1 cellular context compared by ENCODE assay signal in the genomic region with DNA sequence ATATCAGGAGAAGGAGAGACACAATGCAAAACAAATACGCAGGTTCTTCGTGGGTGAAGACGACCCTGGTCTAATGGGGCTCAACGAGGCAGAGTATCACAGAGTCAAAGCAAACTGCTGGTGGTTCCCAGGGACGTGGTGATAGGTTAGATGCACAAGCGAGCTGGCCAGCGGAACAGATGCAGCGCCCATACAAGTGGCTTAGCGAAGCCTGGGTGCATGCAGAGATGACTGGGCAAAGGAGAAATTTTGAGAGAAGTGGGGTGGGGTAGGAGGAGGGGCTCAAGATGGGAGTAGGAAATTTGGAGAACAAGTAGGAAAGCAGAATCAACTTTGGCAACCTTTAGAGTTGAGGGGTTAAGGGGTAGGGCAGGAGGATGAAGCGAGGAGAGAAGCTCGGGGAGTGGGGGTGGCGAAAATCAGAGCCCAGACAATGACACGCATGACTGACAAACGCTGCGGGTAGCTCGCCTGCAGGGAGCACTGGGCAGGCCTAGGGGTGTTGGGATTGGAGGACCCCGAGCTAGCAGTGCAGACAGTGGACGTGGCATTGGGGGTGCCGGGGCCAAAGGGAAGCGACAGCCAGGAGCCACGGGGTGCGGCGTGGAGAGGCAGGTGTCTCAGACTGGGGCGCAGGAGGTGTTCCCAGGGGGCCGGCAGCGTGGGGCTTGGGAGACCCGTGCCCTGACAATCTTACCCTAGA.
A peak's percentile ranks its signal among the peaks of the same experiment; 100 is the strongest.
TF ChIP-seq lines count a peak whose summit lies in the region.

No MANE protein-coding gene starts in this region.

TF ChIP-seq in HepG2, 621 proteins besides CTCF, POLR2A, EP300 and RAD21 (continued from another document and continues in another):
- no peak for TF ChIP-seq ZNF598 (CRISPR knock-in tag; IDR thresholded peaks at IDR 0.05; ENCODE audit: borderline replicate concordance)
- no peak for TF ChIP-seq KDM6A (CRISPR knock-in tag; IDR thresholded peaks at IDR 0.05; ENCODE audit: low read depth)
- TF ChIP-seq TCF7 (IDR thresholded peaks at IDR 0.05; ENCODE audit: low read depth): no peak
- TF ChIP-seq, protein P1, sequence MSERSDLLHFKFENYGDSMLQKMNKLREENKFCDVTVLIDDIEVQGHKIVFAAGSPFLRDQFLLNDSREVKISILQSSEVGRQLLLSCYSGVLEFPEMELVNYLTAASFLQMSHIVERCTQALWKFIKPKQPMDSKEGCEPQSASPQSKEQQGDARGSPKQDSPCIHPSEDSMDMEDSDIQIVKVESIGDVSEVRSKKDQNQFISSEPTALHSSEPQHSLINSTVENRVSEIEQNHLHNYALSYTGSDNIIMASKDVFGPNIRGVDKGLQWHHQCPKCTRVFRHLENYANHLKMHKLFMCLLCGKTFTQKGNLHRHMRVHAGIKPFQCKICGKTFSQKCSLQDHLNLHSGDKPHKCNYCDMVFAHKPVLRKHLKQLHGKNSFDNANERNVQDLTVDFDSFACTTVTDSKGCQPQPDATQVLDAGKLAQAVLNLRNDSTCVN (CRISPR knock-in tag; IDR thresholded peaks at IDR 0.05; ENCODE audit: borderline replicate concordance): no peak
- no peak for TF ChIP-seq BRCA1 (CRISPR knock-in tag; IDR thresholded peaks at IDR 0.05)
- no peak for TF ChIP-seq ZNF432 (CRISPR knock-in tag; IDR thresholded peaks at IDR 0.05; ENCODE audit: borderline replicate concordance)
- TF ChIP-seq ZNF747 (CRISPR knock-in tag; IDR thresholded peaks at IDR 0.05; ENCODE audit: borderline replicate concordance): no peak
- no peak for TF ChIP-seq ZNF33B (CRISPR knock-in tag; IDR thresholded peaks at IDR 0.05)
- TF ChIP-seq, protein P2, sequence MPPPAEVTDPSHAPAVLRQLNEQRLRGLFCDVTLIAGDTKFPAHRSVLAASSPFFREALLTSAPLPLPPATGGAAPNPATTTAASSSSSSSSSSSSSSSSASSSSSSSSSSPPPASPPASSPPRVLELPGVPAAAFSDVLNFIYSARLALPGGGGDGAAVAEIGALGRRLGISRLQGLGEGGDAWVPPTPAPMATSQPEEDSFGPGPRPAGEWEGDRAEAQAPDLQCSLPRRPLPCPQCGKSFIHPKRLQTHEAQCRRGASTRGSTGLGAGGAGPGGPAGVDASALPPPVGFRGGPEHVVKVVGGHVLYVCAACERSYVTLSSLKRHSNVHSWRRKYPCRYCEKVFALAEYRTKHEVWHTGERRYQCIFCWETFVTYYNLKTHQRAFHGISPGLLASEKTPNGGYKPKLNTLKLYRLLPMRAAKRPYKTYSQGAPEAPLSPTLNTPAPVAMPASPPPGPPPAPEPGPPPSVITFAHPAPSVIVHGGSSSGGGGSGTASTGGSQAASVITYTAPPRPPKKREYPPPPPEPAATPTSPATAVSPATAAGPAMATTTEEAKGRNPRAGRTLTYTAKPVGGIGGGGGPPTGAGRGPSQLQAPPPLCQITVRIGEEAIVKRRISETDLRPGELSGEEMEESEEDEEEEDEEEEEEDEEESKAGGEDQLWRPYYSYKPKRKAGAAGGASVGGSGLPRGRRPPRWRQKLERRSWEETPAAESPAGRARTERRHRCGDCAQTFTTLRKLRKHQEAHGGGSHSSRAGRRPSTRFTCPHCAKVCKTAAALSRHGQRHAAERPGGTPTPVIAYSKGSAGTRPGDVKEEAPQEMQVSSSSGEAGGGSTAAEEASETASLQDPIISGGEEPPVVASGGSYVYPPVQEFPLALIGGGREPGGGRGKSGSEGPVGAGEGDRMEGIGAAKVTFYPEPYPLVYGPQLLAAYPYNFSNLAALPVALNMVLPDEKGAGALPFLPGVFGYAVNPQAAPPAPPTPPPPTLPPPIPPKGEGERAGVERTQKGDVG (CRISPR knock-in tag; IDR thresholded peaks at IDR 0.05; ENCODE audit: borderline replicate concordance): no peak
- no peak for TF ChIP-seq SOX6 (IDR thresholded peaks at IDR 0.05)
- no peak for TF ChIP-seq SOX6 (CRISPR knock-in tag; IDR thresholded peaks at IDR 0.05)
- TF ChIP-seq ZNF672 (CRISPR knock-in tag; IDR thresholded peaks at IDR 0.05): no peak
- TF ChIP-seq ATM (IDR thresholded peaks at IDR 0.05; ENCODE audit: borderline replicate concordance): no peak
- TF ChIP-seq, protein P3, sequence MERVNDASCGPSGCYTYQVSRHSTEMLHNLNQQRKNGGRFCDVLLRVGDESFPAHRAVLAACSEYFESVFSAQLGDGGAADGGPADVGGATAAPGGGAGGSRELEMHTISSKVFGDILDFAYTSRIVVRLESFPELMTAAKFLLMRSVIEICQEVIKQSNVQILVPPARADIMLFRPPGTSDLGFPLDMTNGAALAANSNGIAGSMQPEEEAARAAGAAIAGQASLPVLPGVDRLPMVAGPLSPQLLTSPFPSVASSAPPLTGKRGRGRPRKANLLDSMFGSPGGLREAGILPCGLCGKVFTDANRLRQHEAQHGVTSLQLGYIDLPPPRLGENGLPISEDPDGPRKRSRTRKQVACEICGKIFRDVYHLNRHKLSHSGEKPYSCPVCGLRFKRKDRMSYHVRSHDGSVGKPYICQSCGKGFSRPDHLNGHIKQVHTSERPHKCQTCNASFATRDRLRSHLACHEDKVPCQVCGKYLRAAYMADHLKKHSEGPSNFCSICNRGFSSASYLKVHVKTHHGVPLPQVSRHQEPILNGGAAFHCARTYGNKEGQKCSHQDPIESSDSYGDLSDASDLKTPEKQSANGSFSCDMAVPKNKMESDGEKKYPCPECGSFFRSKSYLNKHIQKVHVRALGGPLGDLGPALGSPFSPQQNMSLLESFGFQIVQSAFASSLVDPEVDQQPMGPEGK (CRISPR knock-in tag; IDR thresholded peaks at IDR 0.05): no peak
- TF ChIP-seq GFI1 (CRISPR knock-in tag; IDR thresholded peaks at IDR 0.05; ENCODE audit: borderline replicate concordance): no peak
- TF ChIP-seq ZNF235 (CRISPR knock-in tag; IDR thresholded peaks at IDR 0.05; ENCODE audit: borderline replicate concordance): peak; percentile 63; the same call in 1 of the 2 replicates
- TF ChIP-seq PHF5A (CRISPR knock-in tag; IDR thresholded peaks at IDR 0.05; ENCODE audit: low read depth, unreplicated experiment): no peak
- TF ChIP-seq ZFP82 (CRISPR knock-in tag; IDR thresholded peaks at IDR 0.05; ENCODE audit: borderline replicate concordance): peak; percentile 44; the same call in 1 of the 2 replicates
- TF ChIP-seq, protein P4, sequence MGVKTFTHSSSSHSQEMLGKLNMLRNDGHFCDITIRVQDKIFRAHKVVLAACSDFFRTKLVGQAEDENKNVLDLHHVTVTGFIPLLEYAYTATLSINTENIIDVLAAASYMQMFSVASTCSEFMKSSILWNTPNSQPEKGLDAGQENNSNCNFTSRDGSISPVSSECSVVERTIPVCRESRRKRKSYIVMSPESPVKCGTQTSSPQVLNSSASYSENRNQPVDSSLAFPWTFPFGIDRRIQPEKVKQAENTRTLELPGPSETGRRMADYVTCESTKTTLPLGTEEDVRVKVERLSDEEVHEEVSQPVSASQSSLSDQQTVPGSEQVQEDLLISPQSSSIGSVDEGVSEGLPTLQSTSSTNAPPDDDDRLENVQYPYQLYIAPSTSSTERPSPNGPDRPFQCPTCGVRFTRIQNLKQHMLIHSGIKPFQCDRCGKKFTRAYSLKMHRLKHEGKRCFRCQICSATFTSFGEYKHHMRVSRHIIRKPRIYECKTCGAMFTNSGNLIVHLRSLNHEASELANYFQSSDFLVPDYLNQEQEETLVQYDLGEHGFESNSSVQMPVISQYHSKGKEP (CRISPR knock-in tag; IDR thresholded peaks at IDR 0.05): no peak; the same call in 1 of the 2 replicates
- TF ChIP-seq ZSCAN21 (CRISPR knock-in tag; IDR thresholded peaks at IDR 0.05; ENCODE audit: borderline replicate concordance): no peak
- no peak for TF ChIP-seq CEBPB (IDR thresholded peaks at IDR 0.05; ENCODE audit: borderline replicate concordance, low read depth, low read length)
- TF ChIP-seq, protein P5, sequence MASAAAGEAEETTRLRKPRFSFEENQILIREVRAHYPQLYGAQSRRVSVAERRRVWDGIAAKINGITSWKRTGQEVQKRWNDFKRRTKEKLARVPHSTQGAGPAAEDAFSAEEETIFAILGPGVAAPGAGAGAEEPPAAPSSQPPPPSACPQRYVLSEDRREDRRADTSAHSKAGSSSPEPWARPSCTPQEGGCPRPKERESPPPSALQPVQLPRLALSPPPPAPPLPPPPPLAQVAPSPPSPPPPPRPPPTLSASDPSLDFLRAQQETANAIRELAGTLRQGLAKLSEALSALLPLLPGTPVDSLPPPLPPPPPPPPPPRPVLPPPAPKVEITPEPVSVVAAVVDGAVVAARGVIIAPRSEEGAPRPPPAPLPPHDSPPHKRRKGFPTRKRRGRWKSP (CRISPR knock-in tag; IDR thresholded peaks at IDR 0.05): peak; percentile 18; the same call in 1 of the 2 replicates
- TF ChIP-seq DNMT1 (CRISPR knock-in tag; IDR thresholded peaks at IDR 0.05): 0 out of 2 replicates have a peak, but pooled peaks have one; percentile 17
- TF ChIP-seq, protein P6, sequence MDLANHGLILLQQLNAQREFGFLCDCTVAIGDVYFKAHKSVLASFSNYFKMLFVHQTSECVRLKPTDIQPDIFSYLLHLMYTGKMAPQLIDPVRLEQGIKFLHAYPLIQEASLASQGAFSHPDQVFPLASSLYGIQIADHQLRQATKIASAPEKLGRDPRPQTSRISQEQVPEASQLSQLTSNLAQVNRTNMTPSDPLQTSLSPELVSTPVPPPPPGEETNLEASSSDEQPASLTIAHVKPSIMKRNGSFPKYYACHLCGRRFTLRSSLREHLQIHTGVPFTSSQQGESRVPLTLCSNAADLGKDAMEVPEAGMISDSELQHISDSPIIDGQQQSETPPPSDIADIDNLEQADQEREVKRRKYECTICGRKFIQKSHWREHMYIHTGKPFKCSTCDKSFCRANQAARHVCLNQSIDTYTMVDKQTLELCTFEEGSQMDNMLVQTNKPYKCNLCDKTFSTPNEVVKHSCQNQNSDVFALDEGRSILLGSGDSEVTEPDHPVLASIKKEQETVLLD (CRISPR knock-in tag; IDR thresholded peaks at IDR 0.05; ENCODE audit: low read depth): no peak
- TF ChIP-seq, protein P7, sequence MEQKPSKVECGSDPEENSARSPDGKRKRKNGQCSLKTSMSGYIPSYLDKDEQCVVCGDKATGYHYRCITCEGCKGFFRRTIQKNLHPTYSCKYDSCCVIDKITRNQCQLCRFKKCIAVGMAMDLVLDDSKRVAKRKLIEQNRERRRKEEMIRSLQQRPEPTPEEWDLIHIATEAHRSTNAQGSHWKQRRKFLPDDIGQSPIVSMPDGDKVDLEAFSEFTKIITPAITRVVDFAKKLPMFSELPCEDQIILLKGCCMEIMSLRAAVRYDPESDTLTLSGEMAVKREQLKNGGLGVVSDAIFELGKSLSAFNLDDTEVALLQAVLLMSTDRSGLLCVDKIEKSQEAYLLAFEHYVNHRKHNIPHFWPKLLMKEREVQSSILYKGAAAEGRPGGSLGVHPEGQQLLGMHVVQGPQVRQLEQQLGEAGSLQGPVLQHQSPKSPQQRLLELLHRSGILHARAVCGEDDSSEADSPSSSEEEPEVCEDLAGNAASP (CRISPR knock-in tag; IDR thresholded peaks at IDR 0.05; ENCODE audit: borderline replicate concordance): no peak
- TF ChIP-seq CBX1 (IDR thresholded peaks at IDR 0.05; ENCODE audit: low read depth): no peak
- no peak for TF ChIP-seq CBFB (CRISPR knock-in tag; IDR thresholded peaks at IDR 0.05)
- TF ChIP-seq, protein P8, sequence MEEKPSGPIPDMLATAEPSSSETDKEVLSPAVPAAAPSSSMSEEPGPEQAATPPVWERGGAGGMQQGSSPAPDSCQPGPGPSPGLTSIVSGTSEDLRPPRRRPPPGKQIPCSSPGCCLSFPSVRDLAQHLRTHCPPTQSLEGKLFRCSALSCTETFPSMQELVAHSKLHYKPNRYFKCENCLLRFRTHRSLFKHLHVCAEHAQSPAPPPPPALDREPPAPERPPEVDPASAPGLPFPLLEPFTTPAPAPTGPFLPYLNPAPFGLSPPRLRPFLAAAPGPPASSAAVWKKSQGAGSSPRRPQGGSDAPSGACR (CRISPR knock-in tag; IDR thresholded peaks at IDR 0.05): 0 out of 2 replicates have a peak, but pooled peaks have one; percentile 25
- TF ChIP-seq, protein P9, sequence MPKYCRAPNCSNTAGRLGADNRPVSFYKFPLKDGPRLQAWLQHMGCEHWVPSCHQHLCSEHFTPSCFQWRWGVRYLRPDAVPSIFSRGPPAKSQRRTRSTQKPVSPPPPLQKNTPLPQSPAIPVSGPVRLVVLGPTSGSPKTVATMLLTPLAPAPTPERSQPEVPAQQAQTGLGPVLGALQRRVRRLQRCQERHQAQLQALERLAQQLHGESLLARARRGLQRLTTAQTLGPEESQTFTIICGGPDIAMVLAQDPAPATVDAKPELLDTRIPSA (CRISPR knock-in tag; IDR thresholded peaks at IDR 0.05; ENCODE audit: borderline replicate concordance): no peak
- no peak; the same call in 1 of the 2 replicates for TF ChIP-seq ZNF441 (CRISPR knock-in tag; IDR thresholded peaks at IDR 0.05; ENCODE audit: borderline replicate concordance)
- TF ChIP-seq IRX3 (CRISPR knock-in tag; IDR thresholded peaks at IDR 0.05; ENCODE audit: borderline replicate concordance, low read depth): no peak
- no peak for TF ChIP-seq ZNF10 (CRISPR knock-in tag; IDR thresholded peaks at IDR 0.05; ENCODE audit: borderline replicate concordance, low read depth)
- no peak; the same call in 1 of the 2 replicates for TF ChIP-seq ZSCAN29 (CRISPR knock-in tag; conservative IDR thresholded peaks at IDR 0.05)
- no peak for TF ChIP-seq HNRNPL (IDR thresholded peaks at IDR 0.05; ENCODE audit: low read depth, low read length)
- no peak for TF ChIP-seq RARA (CRISPR knock-in tag; IDR thresholded peaks at IDR 0.05)
- TF ChIP-seq ETV5 (CRISPR knock-in tag; IDR thresholded peaks at IDR 0.05; ENCODE audit: borderline replicate concordance): no peak
- TF ChIP-seq GPN1 (CRISPR knock-in tag; IDR thresholded peaks at IDR 0.05; ENCODE audit: borderline replicate concordance): no peak
- TF ChIP-seq REL (CRISPR knock-in tag; conservative IDR thresholded peaks at IDR 0.05): no peak; the same call in 1 of the 2 replicates
- TF ChIP-seq ARNT2 (CRISPR knock-in tag; IDR thresholded peaks at IDR 0.05; ENCODE audit: low read depth): no peak
- TF ChIP-seq, protein P10, sequence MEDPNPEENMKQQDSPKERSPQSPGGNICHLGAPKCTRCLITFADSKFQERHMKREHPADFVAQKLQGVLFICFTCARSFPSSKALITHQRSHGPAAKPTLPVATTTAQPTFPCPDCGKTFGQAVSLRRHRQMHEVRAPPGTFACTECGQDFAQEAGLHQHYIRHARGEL (CRISPR knock-in tag; IDR thresholded peaks at IDR 0.05): no peak
- peak; percentile 61; the same call in 1 of the 2 replicates for TF ChIP-seq ZNF451 (CRISPR knock-in tag; IDR thresholded peaks at IDR 0.05)
- TF ChIP-seq, protein P11, sequence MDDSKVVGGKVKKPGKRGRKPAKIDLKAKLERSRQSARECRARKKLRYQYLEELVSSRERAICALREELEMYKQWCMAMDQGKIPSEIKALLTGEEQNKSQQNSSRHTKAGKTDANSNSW (CRISPR knock-in tag; IDR thresholded peaks at IDR 0.05; ENCODE audit: borderline replicate concordance): no peak
- TF ChIP-seq ZNF792 (CRISPR knock-in tag; IDR thresholded peaks at IDR 0.05): no peak
- TF ChIP-seq THYN1 (CRISPR knock-in tag; IDR thresholded peaks at IDR 0.05; ENCODE audit: borderline replicate concordance, low read depth): no peak
- no peak for TF ChIP-seq ZNF256 (CRISPR knock-in tag; conservative IDR thresholded peaks at IDR 0.05)
- TF ChIP-seq RFXAP (CRISPR knock-in tag; IDR thresholded peaks at IDR 0.05; ENCODE audit: borderline replicate concordance): no peak
